ENCODE assay signal across 1 cellular context in the genomic region with DNA sequence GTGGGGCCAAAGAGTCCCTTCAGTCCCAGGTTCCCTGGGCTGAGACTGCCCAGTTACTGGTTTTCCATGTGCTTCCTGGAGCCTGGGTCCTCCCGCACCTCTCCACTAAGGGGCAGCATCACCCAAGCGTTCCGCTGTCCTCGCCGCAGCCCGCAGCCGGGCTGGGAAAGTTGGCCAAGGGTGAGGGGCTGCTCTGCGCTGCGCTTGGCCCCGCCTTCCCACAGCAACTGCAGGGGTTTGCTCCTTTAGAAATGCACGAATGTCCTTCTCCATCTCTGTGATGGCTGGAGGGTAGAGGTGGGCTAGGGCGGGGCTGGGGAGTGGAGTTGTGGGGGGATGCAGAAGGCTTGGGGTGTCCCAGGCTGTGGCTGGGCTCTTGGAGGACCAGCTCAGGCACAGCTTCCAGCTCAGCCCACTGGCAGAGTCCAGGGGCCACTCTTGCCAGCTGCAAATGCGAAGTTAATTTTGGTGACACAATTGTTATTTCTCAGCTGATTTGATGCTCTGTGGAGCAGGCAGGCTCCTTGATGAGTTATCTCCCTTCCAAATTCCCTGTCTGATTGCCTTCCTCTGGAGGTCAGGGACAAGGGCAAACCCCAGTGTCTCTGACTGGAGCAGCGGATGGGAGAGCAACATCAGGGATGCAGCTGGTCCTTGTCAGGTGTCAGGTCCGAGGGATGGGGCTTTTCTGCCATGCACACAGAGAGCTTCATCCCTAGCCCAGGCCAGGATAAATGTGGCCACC.
TF ChIP-seq lines count a peak whose summit lies in the region.

No MANE protein-coding gene starts in this region.

TF ChIP-seq in HepG2, 621 proteins besides CTCF, POLR2A, EP300 and RAD21 (continued from another document and continues in another):
- TF ChIP-seq, protein P1, sequence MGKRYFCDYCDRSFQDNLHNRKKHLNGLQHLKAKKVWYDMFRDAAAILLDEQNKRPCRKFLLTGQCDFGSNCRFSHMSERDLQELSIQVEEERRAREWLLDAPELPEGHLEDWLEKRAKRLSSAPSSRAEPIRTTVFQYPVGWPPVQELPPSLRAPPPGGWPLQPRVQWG (CRISPR knock-in tag; IDR thresholded peaks at IDR 0.05; ENCODE audit: borderline replicate concordance, low read depth): no peak
- TF ChIP-seq BCL6 (CRISPR knock-in tag; IDR thresholded peaks at IDR 0.05): peak; percentile 65
- TF ChIP-seq, protein P2, sequence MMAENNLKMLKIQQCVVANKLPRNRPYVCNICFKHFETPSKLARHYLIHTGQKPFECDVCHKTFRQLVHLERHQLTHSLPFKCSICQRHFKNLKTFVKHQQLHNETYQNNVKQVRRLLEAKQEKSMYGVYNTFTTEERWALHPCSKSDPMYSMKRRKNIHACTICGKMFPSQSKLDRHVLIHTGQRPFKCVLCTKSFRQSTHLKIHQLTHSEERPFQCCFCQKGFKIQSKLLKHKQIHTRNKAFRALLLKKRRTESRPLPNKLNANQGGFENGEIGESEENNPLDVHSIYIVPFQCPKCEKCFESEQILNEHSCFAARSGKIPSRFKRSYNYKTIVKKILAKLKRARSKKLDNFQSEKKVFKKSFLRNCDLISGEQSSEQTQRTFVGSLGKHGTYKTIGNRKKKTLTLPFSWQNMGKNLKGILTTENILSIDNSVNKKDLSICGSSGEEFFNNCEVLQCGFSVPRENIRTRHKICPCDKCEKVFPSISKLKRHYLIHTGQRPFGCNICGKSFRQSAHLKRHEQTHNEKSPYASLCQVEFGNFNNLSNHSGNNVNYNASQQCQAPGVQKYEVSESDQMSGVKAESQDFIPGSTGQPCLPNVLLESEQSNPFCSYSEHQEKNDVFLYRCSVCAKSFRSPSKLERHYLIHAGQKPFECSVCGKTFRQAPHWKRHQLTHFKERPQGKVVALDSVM (CRISPR knock-in tag; IDR thresholded peaks at IDR 0.05): peak; percentile 69
- TF ChIP-seq ZMYM3 (CRISPR knock-in tag; IDR thresholded peaks at IDR 0.05): peak; percentile 87
- 0 out of 2 replicates have a peak, but pooled peaks have one; percentile 59 for TF ChIP-seq CCDC6 (CRISPR knock-in tag; IDR thresholded peaks at IDR 0.05)
- TF ChIP-seq, protein P3, sequence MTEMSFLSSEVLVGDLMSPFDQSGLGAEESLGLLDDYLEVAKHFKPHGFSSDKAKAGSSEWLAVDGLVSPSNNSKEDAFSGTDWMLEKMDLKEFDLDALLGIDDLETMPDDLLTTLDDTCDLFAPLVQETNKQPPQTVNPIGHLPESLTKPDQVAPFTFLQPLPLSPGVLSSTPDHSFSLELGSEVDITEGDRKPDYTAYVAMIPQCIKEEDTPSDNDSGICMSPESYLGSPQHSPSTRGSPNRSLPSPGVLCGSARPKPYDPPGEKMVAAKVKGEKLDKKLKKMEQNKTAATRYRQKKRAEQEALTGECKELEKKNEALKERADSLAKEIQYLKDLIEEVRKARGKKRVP (CRISPR knock-in tag; IDR thresholded peaks at IDR 0.05): no peak
- TF ChIP-seq MATR3 (CRISPR knock-in tag; IDR thresholded peaks at IDR 0.05): no peak
- no peak for TF ChIP-seq ZNF460 (CRISPR knock-in tag; IDR thresholded peaks at IDR 0.05; ENCODE audit: borderline replicate concordance)
- TF ChIP-seq ZNF672 (CRISPR knock-in tag; IDR thresholded peaks at IDR 0.05): no peak
- TF ChIP-seq CENPT (CRISPR knock-in tag; IDR thresholded peaks at IDR 0.05; ENCODE audit: low read depth): peak; percentile 69; the same call in 1 of the 2 replicates
- peak; percentile 97 for TF ChIP-seq DNMT1 (CRISPR knock-in tag; IDR thresholded peaks at IDR 0.05)
- TF ChIP-seq TOE1 (CRISPR knock-in tag; IDR thresholded peaks at IDR 0.05): 0 out of 2 replicates have a peak, but pooled peaks have one; percentile 46
- TF ChIP-seq HINFP (CRISPR knock-in tag; IDR thresholded peaks at IDR 0.05; ENCODE audit: low read depth): peak; percentile 75; the same call in 1 of the 2 replicates
- TF ChIP-seq ZSCAN30 (CRISPR knock-in tag; IDR thresholded peaks at IDR 0.05): no peak
- peak in 1 of 2 experiments; percentile 83; a peak in 2 of 4 replicates for TF ChIP-seq KLF16 (CRISPR knock-in tag; IDR thresholded peaks at IDR 0.05)
- TF ChIP-seq ZNF446 (CRISPR knock-in tag; IDR thresholded peaks at IDR 0.05): no peak
- peak; percentile 21; the same call in 1 of the 2 replicates for TF ChIP-seq ZNF232 (CRISPR knock-in tag; IDR thresholded peaks at IDR 0.05; ENCODE audit: borderline replicate concordance)
- TF ChIP-seq, protein P4, sequence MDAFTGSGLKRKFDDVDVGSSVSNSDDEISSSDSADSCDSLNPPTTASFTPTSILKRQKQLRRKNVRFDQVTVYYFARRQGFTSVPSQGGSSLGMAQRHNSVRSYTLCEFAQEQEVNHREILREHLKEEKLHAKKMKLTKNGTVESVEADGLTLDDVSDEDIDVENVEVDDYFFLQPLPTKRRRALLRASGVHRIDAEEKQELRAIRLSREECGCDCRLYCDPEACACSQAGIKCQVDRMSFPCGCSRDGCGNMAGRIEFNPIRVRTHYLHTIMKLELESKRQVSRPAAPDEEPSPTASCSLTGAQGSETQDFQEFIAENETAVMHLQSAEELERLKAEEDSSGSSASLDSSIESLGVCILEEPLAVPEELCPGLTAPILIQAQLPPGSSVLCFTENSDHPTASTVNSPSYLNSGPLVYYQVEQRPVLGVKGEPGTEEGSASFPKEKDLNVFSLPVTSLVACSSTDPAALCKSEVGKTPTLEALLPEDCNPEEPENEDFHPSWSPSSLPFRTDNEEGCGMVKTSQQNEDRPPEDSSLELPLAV (CRISPR knock-in tag; conservative IDR thresholded peaks at IDR 0.05; ENCODE audit: low read depth): no peak
- TF ChIP-seq GPN1 (CRISPR knock-in tag; IDR thresholded peaks at IDR 0.05; ENCODE audit: borderline replicate concordance): no peak
- TF ChIP-seq ZNF629 (CRISPR knock-in tag; conservative IDR thresholded peaks at IDR 0.05): 0 out of 2 replicates have a peak, but pooled peaks have one; percentile 4
- TF ChIP-seq MAFK (conservative IDR thresholded peaks at IDR 0.05 in 1 of 2, IDR thresholded peaks at IDR 0.05 in 1 of 2; ENCODE audit: low read length in 2 of 2): no peak
- peak; percentile 96; the same call in 1 of the 2 replicates for TF ChIP-seq TIGD3 (CRISPR knock-in tag; IDR thresholded peaks at IDR 0.05; ENCODE audit: borderline replicate concordance)
- TF ChIP-seq KAT2B (IDR thresholded peaks at IDR 0.05; ENCODE audit: borderline replicate concordance, low read depth, low read length): no peak
- no peak for TF ChIP-seq ZNF17 (CRISPR knock-in tag; IDR thresholded peaks at IDR 0.05)
- TF ChIP-seq KDM6A (CRISPR knock-in tag; IDR thresholded peaks at IDR 0.05; ENCODE audit: low read depth): peak; percentile 49; the same call in 1 of the 2 replicates
- peak; percentile 66; the same call in 1 of the 2 replicates for TF ChIP-seq CBFB (CRISPR knock-in tag; IDR thresholded peaks at IDR 0.05)
- peak; percentile 45; the same call in 1 of the 2 replicates for TF ChIP-seq MIER2 (CRISPR knock-in tag; IDR thresholded peaks at IDR 0.05)
- TF ChIP-seq ZNF224 (CRISPR knock-in tag; IDR thresholded peaks at IDR 0.05): no peak; the same call in 1 of the 2 replicates
- TF ChIP-seq, protein P5, sequence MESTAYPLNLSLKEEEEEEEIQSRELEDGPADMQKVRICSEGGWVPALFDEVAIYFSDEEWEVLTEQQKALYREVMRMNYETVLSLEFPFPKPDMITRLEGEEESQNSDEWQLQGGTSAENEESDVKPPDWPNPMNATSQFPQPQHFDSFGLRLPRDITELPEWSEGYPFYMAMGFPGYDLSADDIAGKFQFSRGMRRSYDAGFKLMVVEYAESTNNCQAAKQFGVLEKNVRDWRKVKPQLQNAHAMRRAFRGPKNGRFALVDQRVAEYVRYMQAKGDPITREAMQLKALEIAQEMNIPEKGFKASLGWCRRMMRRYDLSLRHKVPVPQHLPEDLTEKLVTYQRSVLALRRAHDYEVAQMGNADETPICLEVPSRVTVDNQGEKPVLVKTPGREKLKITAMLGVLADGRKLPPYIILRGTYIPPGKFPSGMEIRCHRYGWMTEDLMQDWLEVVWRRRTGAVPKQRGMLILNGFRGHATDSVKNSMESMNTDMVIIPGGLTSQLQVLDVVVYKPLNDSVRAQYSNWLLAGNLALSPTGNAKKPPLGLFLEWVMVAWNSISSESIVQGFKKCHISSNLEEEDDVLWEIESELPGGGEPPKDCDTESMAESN (CRISPR knock-in tag; conservative IDR thresholded peaks at IDR 0.05): peak; percentile 87
- no peak for TF ChIP-seq SATB2 (CRISPR knock-in tag; IDR thresholded peaks at IDR 0.05)
- TF ChIP-seq DPF2 (CRISPR knock-in tag; IDR thresholded peaks at IDR 0.05; ENCODE audit: borderline replicate concordance, low read depth): no peak
- TF ChIP-seq KLF6 (CRISPR knock-in tag; IDR thresholded peaks at IDR 0.05): peak; percentile 75; the same call in 1 of the 2 replicates
- no peak for TF ChIP-seq ZFP41 (CRISPR knock-in tag; IDR thresholded peaks at IDR 0.05; ENCODE audit: borderline replicate concordance)
- TF ChIP-seq NFYB (CRISPR knock-in tag; IDR thresholded peaks at IDR 0.05): no peak; the same call in 1 of the 2 replicates
- no peak for TF ChIP-seq RAD51 (IDR thresholded peaks at IDR 0.05; ENCODE audit: borderline replicate concordance)
- TF ChIP-seq KMT2B (CRISPR knock-in tag; IDR thresholded peaks at IDR 0.05): peak; percentile 49
- TF ChIP-seq POLR2AphosphoS2 (IDR thresholded peaks at IDR 0.05; ENCODE audit: low read depth, low read length): no peak
- peak; percentile 82; the same call in 1 of the 2 replicates for TF ChIP-seq AKAP8 (CRISPR knock-in tag; IDR thresholded peaks at IDR 0.05)
- TF ChIP-seq MAFG (CRISPR knock-in tag; IDR thresholded peaks at IDR 0.05): no peak
- TF ChIP-seq, protein P6, sequence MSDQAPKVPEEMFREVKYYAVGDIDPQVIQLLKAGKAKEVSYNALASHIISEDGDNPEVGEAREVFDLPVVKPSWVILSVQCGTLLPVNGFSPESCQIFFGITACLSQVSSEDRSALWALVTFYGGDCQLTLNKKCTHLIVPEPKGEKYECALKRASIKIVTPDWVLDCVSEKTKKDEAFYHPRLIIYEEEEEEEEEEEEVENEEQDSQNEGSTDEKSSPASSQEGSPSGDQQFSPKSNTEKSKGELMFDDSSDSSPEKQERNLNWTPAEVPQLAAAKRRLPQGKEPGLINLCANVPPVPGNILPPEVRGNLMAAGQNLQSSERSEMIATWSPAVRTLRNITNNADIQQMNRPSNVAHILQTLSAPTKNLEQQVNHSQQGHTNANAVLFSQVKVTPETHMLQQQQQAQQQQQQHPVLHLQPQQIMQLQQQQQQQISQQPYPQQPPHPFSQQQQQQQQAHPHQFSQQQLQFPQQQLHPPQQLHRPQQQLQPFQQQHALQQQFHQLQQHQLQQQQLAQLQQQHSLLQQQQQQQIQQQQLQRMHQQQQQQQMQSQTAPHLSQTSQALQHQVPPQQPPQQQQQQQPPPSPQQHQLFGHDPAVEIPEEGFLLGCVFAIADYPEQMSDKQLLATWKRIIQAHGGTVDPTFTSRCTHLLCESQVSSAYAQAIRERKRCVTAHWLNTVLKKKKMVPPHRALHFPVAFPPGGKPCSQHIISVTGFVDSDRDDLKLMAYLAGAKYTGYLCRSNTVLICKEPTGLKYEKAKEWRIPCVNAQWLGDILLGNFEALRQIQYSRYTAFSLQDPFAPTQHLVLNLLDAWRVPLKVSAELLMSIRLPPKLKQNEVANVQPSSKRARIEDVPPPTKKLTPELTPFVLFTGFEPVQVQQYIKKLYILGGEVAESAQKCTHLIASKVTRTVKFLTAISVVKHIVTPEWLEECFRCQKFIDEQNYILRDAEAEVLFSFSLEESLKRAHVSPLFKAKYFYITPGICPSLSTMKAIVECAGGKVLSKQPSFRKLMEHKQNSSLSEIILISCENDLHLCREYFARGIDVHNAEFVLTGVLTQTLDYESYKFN (CRISPR knock-in tag; conservative IDR thresholded peaks at IDR 0.05): peak; percentile 64
- peak; percentile 98 for TF ChIP-seq PPARG (CRISPR knock-in tag; conservative IDR thresholded peaks at IDR 0.05)
- no peak for TF ChIP-seq SYNCRIP (IDR thresholded peaks at IDR 0.05; ENCODE audit: insufficient read depth, low read depth, low read length)
- no peak for TF ChIP-seq NCOA5 (CRISPR knock-in tag; IDR thresholded peaks at IDR 0.05)
- TF ChIP-seq ZNF749 (CRISPR knock-in tag; IDR thresholded peaks at IDR 0.05; ENCODE audit: borderline replicate concordance): no peak; the same call in 1 of the 2 replicates
- no peak for TF ChIP-seq TEAD2 (CRISPR knock-in tag; IDR thresholded peaks at IDR 0.05)
- no peak for TF ChIP-seq GTF2F1 (IDR thresholded peaks at IDR 0.05; ENCODE audit: low read length)
- no peak; the same call in 1 of the 2 replicates for TF ChIP-seq ZNF558 (CRISPR knock-in tag; IDR thresholded peaks at IDR 0.05; ENCODE audit: borderline replicate concordance)
- no peak for TF ChIP-seq ZNF782 (CRISPR knock-in tag; IDR thresholded peaks at IDR 0.05; ENCODE audit: borderline replicate concordance)
- peak; percentile 74; the same call in 1 of the 2 replicates for TF ChIP-seq ZNF431 (CRISPR knock-in tag; IDR thresholded peaks at IDR 0.05; ENCODE audit: borderline replicate concordance, low read depth)
- peak; percentile 94 for TF ChIP-seq ZFP90 (CRISPR knock-in tag; IDR thresholded peaks at IDR 0.05; ENCODE audit: borderline replicate concordance)
- TF ChIP-seq HMGXB4 (CRISPR knock-in tag; IDR thresholded peaks at IDR 0.05; ENCODE audit: borderline replicate concordance in 1 of 2, low read depth in 1 of 2): peak; percentile 90 to 91
